In genomic region chr14:105250008-105250366, GRCh38 we compare ENCODE assay signal across 12 cellular contexts. TPM values are rescaled to one million over a fixed set of nuclear protein-coding genes. Genes with fewer than 3 reads are reported as not detected.
DNase-seq lines count a peak whose midpoint lies in the region; ATAC-seq and TF ChIP-seq lines count a peak whose summit lies in the region.
"Had no signal": no experiment of that assay in that cellular context is flagged by ENCODE, and none has a peak within 500 bp of the region (broad histone marks: within the 10 kb centered on the region; RNA-seq: fewer than 3 reads in every experiment).

No MANE protein-coding gene starts in this region.

- H3K9me3 ChIP-seq in PC-3 (ENCODE audit: low read length) (no peaks in the 10 kb centered on the region), endodermal cell (ENCODE audit: control insufficient read depth, low read length) (no peaks in the 10 kb centered on the region)

- H3K4me3 ChIP-seq in PC-3 (ENCODE audit: low read length) (peak overlapping the region; percentile 92; the same call in 1 of the 2 replicates), endodermal cell (ENCODE audit: low read length) (no peak overlapping the region)

- H3K27ac Mint-ChIP-seq in activated CD4-positive, alpha-beta T cell treated with anti-CD3 and anti-CD28 coated beads for 36 hours = no peak overlapping the region
- no peak overlapping the region for H3K27ac Mint-ChIP-seq in endodermal cell
- peak overlapping the region; percentile 37 for H3K27ac Mint-ChIP-seq in progenitor cell of endocrine pancreas

- no peak for ATAC-seq in activated CD4-positive, alpha-beta T cell treated with anti-CD3 and anti-CD28 coated beads for 36 hours
- no peak for ATAC-seq in PC-3
- no peak for ATAC-seq in GM19463 (IDR thresholded peaks at IDR 0.05; ENCODE audit: unreplicated experiment)

- H3K9ac ChIP-seq in PC-3 (ENCODE audit: low read length) (no peak overlapping the region), endodermal cell (ENCODE audit: extremely low read depth, low read length, poor library complexity, severe bottlenecking) (no peak overlapping the region)

- peaks cover 21% of the 10 kb centered on the region for H3K36me3 Mint-ChIP-seq in activated CD4-positive, alpha-beta T cell treated with anti-CD3 and anti-CD28 coated beads for 36 hours (ENCODE audit: low read depth)
- H3K36me3 Mint-ChIP-seq in endodermal cell (ENCODE audit: low read depth) (peaks cover 33% of the 10 kb centered on the region), progenitor cell of endocrine pancreas (ENCODE audit: insufficient read depth) (peaks cover 14% of the 10 kb centered on the region)

- TF ChIP-seq CTCF in PC-3 (conservative IDR thresholded peaks at IDR 0.05; ENCODE audit: low read depth, low read length) (no peak), endodermal cell (conservative IDR thresholded peaks at IDR 0.05) (no peak), progenitor cell of endocrine pancreas (IDR thresholded peaks at IDR 0.05; ENCODE audit: unreplicated experiment) (no peak)

- H3K9me3 Mint-ChIP-seq in activated CD4-positive, alpha-beta T cell treated with anti-CD3 and anti-CD28 coated beads for 36 hours (ENCODE audit: low read depth) = no peaks in the 10 kb centered on the region
- no peaks in the 10 kb centered on the region for H3K9me3 Mint-ChIP-seq in endodermal cell
- H3K9me3 Mint-ChIP-seq in progenitor cell of endocrine pancreas (ENCODE audit: low read depth) = no peaks in the 10 kb centered on the region

- BruUV-seq in PC-3 (replicated peaks; lab: Mats Ljungman, UMichigan) = TSS peak; percentile 49

- intact Hi-C loops in activated CD4-positive, alpha-beta T cell treated with anti-CD3 and anti-CD28 coated beads for 36 hours (cut with DNase I, micrococcal nuclease) = no loop called here
- intact Hi-C loops in PC-3 (cut with micrococcal nuclease) = no loop called here

- H2AFZ ChIP-seq in PC-3 (ENCODE audit: low read length) = no peak overlapping the region

- peak overlapping the region; percentile 68 for H3K4me3 Mint-ChIP-seq in activated CD4-positive, alpha-beta T cell treated with anti-CD3 and anti-CD28 coated beads for 36 hours
- H3K4me3 Mint-ChIP-seq in endodermal cell = peak overlapping the region; percentile 66
- peak overlapping the region; percentile 77 for H3K4me3 Mint-ChIP-seq in progenitor cell of endocrine pancreas (ENCODE audit: low read depth)

- H3K9me2 ChIP-seq in PC-3 (replicated peaks; ENCODE audit: low read length) = no peaks in the 10 kb centered on the region

- no peak for DNase-seq in activated CD4-positive, alpha-beta T cell treated with anti-CD3 and anti-CD28 coated beads for 36 hours
- DNase-seq in activated CD4-positive, alpha-beta T cell treated with anti-CD3 and anti-CD28 coated beads for 4 hours = no peak
- DNase-seq in PC-3 (no peak), endodermal cell (no peak), progenitor cell of endocrine pancreas (ENCODE audit: low spot score, unreplicated experiment) (no peak)
- no peak for DNase-seq in stimulated activated CD4-positive, alpha-beta T cell treated with anti-CD3 and anti-CD28 coated beads, Interleukin-2, amount 100 ng/mL, for 24 hours
- no peak for DNase-seq in activated effector memory CD4-positive, alpha-beta T cell treated with Interleukin-2 at 50 U/mL for 16 hours
- DNase-seq: activated gamma-delta T cell treated with Interleukin-2 at 50 U/mL for 16 hours, GOT3, NCI-H1436 had no signal

- 95 to 97% methylated on average over 16 of the region's 16 CpGs for WGBS in endodermal cell (ENCODE audit: insufficient coverage in 1 of 2, insufficient read length in 1 of 2), 2 experiments

- POLR2A ChIA-PET in activated CD4-positive, alpha-beta T cell treated with anti-CD3 and anti-CD28 coated beads for 36 hours (lab: Charles Lee) = interaction anchor here (1.1 kb wide), 1 partner anchor 241 kb away, joined by 4 read pairs; the partner anchor contains the start of gene TEDC1
- POLR2A ChIA-PET in PC-3 (lab: Charles Lee; ENCODE audit: unreplicated experiment) = no interaction called here

- H3K4me2 ChIP-seq in PC-3 (ENCODE audit: low read length) = peak overlapping the region; percentile 99; the same call in 1 of the 2 replicates

- H3K79me2 ChIP-seq in PC-3 (ENCODE audit: low read length) = peaks cover 48% of the 10 kb centered on the region

- H3K27ac ChIP-seq in PC-3 (ENCODE audit: low read length) (no peak overlapping the region), endodermal cell (ENCODE audit: low read depth, low read length) (no peak overlapping the region)

- CTCF ChIA-PET in activated CD4-positive, alpha-beta T cell treated with anti-CD3 and anti-CD28 coated beads for 36 hours (lab: Charles Lee) = no interaction called here
- CTCF ChIA-PET in PC-3 (lab: Charles Lee) = no interaction called here

- H3K4me1 ChIP-seq in PC-3 (ENCODE audit: insufficient read depth, low read length) (peaks cover 22% of the 10 kb centered on the region), endodermal cell (ENCODE audit: control insufficient read depth, insufficient read depth, low read length) (peaks cover 3% of the 10 kb centered on the region)

- H3K36me3 ChIP-seq in PC-3 (ENCODE audit: low read depth, low read length) (peaks cover 6% of the 10 kb centered on the region; the same call in 1 of the 2 replicates), endodermal cell (ENCODE audit: control insufficient read depth, insufficient read depth, low read length) (peaks cover 22% of the 10 kb centered on the region)

- no peaks in the 10 kb centered on the region for H3K27me3 Mint-ChIP-seq in activated CD4-positive, alpha-beta T cell treated with anti-CD3 and anti-CD28 coated beads for 36 hours
- H3K27me3 Mint-ChIP-seq in endodermal cell (ENCODE audit: insufficient read depth) (no peaks in the 10 kb centered on the region), progenitor cell of endocrine pancreas (no peaks in the 10 kb centered on the region)

- H3K4me1 Mint-ChIP-seq in activated CD4-positive, alpha-beta T cell treated with anti-CD3 and anti-CD28 coated beads for 36 hours = peaks cover 15% of the 10 kb centered on the region
- H3K4me1 Mint-ChIP-seq in endodermal cell = peaks cover 3% of the 10 kb centered on the region
- peaks cover 5% of the 10 kb centered on the region for H3K4me1 Mint-ChIP-seq in progenitor cell of endocrine pancreas (ENCODE audit: low read depth)

- no peaks in the 10 kb centered on the region for H3F3A ChIP-seq in PC-3 (ENCODE audit: low read length, unreplicated experiment)

- H3K27me3 ChIP-seq in PC-3 (ENCODE audit: low read length) (no peaks in the 10 kb centered on the region), endodermal cell (ENCODE audit: control insufficient read depth, insufficient read depth, low read length, poor library complexity, severe bottlenecking) (no peaks in the 10 kb centered on the region)

- H4K20me1 ChIP-seq in PC-3 (ENCODE audit: low read length) = no peaks in the 10 kb centered on the region

RNA-seq across cellular contexts. Expression of gene BTBD6, which starts 1.7 kb away (rescaled TPM):
- total RNA-seq in activated CD4-positive, alpha-beta T cell treated with anti-CD3 and anti-CD28 coated beads for 36 hours = 10 to 100 TPM; 18.9 to 23.2 TPM
- total RNA-seq in PC-3 (2014; rRNA removed) (104 and 119 TPM in 2 replicates), endodermal cell (10 to 100 TPM; 21.8 to 26.9 TPM), progenitor cell of endocrine pancreas (31.6 and 31.9 TPM in 2 replicates)
- 29.0 TPM for polyA plus RNA-seq in endodermal cell (2013, experiment 1 of 2)
- polyA plus RNA-seq in endodermal cell (2013, experiment 2 of 2) = 27.7 TPM
- total RNA-seq: A172 had no signal

RNA-seq across cellular contexts. Expression of gene BRF1, which starts 50.8 kb away (rescaled TPM):
- total RNA-seq in activated CD4-positive, alpha-beta T cell treated with anti-CD3 and anti-CD28 coated beads for 36 hours = 10 to 100 TPM; 20.0 to 28.1 TPM
- total RNA-seq in PC-3 (2014; rRNA removed) (55.8 and 86.1 TPM in 2 replicates), endodermal cell (10 to 100 TPM; 37.0 to 44.5 TPM), progenitor cell of endocrine pancreas (49.3 and 49.9 TPM in 2 replicates)
- 23.9 TPM for polyA plus RNA-seq in endodermal cell (2013, experiment 1 of 2)
- polyA plus RNA-seq in endodermal cell (2013, experiment 2 of 2) = 21.8 TPM
